31 cellular contexts compared by ENCODE assay signal in the genomic region with DNA sequence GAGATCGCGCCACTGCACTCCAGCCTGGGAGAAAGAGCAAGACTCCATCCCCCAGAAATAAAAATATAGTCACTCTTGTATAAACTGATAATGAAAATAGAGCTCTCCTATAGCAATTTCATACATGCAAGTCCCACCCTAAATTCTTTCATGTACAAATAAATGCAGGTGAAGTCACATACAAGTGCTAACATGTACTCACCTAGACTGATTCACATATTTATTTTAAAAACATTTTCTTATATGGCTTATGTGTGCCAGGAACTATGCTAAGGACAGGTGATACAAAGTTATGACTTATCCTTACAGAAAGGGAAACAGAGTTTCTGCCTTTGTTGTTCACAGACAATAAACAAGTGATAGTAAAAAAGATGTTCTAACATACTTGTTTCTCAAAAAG.
"Had no signal": no experiment of that assay in that cellular context is flagged by ENCODE, and none has a peak within 500 bp of the region (broad histone marks: within the 10 kb centered on the region; RNA-seq: fewer than 3 reads in every experiment).

No MANE protein-coding gene starts in this region.

- DNase-seq: colonic mucosa; dermis blood vessel endothelial cell; effector memory CD4-positive, alpha-beta T cell; foreskin melanocyte; glutamatergic neuron; heart right ventricle; hippocampal formation; kidney glomerular epithelial cell; left colon; left ventricle myocardium inferior; lower lobe of right lung; mucosa of descending colon; naive B cell; pancreas; right lobe of liver; stimulated activated CD4-positive, alpha-beta T cell treated with anti-CD3 and anti-CD28 coated beads, Interleukin-2, amount 100 ng/mL, for 24 hours; stimulated activated CD4-positive, alpha-beta T cell treated with anti-CD3 and anti-CD28 coated beads, Interleukin-4, amount 100 ng/mL, for 4 hours; upper lobe of right lung; uterus had no signal

- H3K27ac Mint-ChIP-seq: memory B cell; naive B cell; natural killer cell treated with Interleukin-12 subunit alpha and Interleukin-12 subunit beta and Interleukin-15 and Interleukin-18, amount 100 ng/mL, for 72 hours; stimulated activated memory B cell treated with anti-CD40 and anti-IgM and Interleukin-4, amounts not matched to agents 10 μg/mL and 1 μg/mL and 100 μg/mL, for 72 hours; stimulated activated naive CD8-positive, alpha-beta T cell treated with anti-CD3 and anti-CD28 coated beads, Interleukin-15, Interleukin-2, amounts not matched to agents 100 ng/mL and 50 ng/mL, for 24 hours had no signal

- ATAC-seq: heart right ventricle; left colon; lower lobe of right lung; mucosa of descending colon; natural killer cell treated with Interleukin-12 subunit alpha and Interleukin-12 subunit beta and Interleukin-15 and Interleukin-18, amount 100 ng/mL, for 72 hours; pancreas; right lobe of liver; stimulated activated memory B cell treated with anti-CD40 and anti-IgM and Interleukin-4, amounts not matched to agents 10 μg/mL and 1 μg/mL and 100 μg/mL, for 72 hours; upper lobe of right lung had no signal

- FAIRE-seq: endothelial cell of umbilical vein, islet of Langerhans, pancreas had no signal

- H3K9me3 ChIP-seq: colonic mucosa, neutrophil, pancreas, right lobe of liver, thoracic aorta, upper lobe of right lung, uterus had no signal

- H3K4me3 ChIP-seq: colonic mucosa, heart right ventricle, left ventricle myocardium inferior, lower lobe of right lung, mucosa of descending colon, pancreas, right lobe of liver, smooth muscle cell, thoracic aorta, tibial nerve, upper lobe of right lung, uterus had no signal

- H3K4me3 Mint-ChIP-seq: central memory CD8-positive, alpha-beta T cell; memory B cell; naive B cell; natural killer cell treated with Interleukin-12 subunit alpha and Interleukin-12 subunit beta and Interleukin-15 and Interleukin-18, amount 100 ng/mL, for 72 hours; neural crest cell; stimulated activated memory B cell treated with anti-CD40 and anti-IgM and Interleukin-4, amounts not matched to agents 10 μg/mL and 1 μg/mL and 100 μg/mL, for 72 hours; stimulated activated naive CD8-positive, alpha-beta T cell treated with anti-CD3 and anti-CD28 coated beads, Interleukin-15, Interleukin-2, amounts not matched to agents 100 ng/mL and 50 ng/mL, for 24 hours had no signal

- H3K9me3 Mint-ChIP-seq: central memory CD8-positive, alpha-beta T cell; natural killer cell treated with Interleukin-12 subunit alpha and Interleukin-12 subunit beta and Interleukin-15 and Interleukin-18, amount 100 ng/mL, for 72 hours had no signal

- H3K27me3 ChIP-seq: colonic mucosa, heart right ventricle, neutrophil, pancreas, right lobe of liver, tibial nerve, upper lobe of right lung, uterus had no signal

- H3K36me3 ChIP-seq: colonic mucosa, left ventricle myocardium inferior, lower lobe of right lung, neutrophil, pancreas, right lobe of liver, thoracic aorta, upper lobe of right lung, uterus had no signal

- H3K27ac ChIP-seq: colonic mucosa, heart right ventricle, left ventricle myocardium inferior, lower lobe of right lung, neutrophil, pancreas, right lobe of liver, thoracic aorta, tibial nerve, upper lobe of right lung, uterus had no signal

- H3K27me3 Mint-ChIP-seq: central memory CD8-positive, alpha-beta T cell; memory B cell; naive B cell; natural killer cell treated with Interleukin-12 subunit alpha and Interleukin-12 subunit beta and Interleukin-15 and Interleukin-18, amount 100 ng/mL, for 72 hours; stimulated activated memory B cell treated with anti-CD40 and anti-IgM and Interleukin-4, amounts not matched to agents 10 μg/mL and 1 μg/mL and 100 μg/mL, for 72 hours; stimulated activated naive CD8-positive, alpha-beta T cell treated with anti-CD3 and anti-CD28 coated beads, Interleukin-15, Interleukin-2, amounts not matched to agents 100 ng/mL and 50 ng/mL, for 24 hours had no signal

- H3K4me1 ChIP-seq: colonic mucosa, uterus had no signal
